19 cellular contexts compared by ENCODE assay signal in the genomic region with DNA sequence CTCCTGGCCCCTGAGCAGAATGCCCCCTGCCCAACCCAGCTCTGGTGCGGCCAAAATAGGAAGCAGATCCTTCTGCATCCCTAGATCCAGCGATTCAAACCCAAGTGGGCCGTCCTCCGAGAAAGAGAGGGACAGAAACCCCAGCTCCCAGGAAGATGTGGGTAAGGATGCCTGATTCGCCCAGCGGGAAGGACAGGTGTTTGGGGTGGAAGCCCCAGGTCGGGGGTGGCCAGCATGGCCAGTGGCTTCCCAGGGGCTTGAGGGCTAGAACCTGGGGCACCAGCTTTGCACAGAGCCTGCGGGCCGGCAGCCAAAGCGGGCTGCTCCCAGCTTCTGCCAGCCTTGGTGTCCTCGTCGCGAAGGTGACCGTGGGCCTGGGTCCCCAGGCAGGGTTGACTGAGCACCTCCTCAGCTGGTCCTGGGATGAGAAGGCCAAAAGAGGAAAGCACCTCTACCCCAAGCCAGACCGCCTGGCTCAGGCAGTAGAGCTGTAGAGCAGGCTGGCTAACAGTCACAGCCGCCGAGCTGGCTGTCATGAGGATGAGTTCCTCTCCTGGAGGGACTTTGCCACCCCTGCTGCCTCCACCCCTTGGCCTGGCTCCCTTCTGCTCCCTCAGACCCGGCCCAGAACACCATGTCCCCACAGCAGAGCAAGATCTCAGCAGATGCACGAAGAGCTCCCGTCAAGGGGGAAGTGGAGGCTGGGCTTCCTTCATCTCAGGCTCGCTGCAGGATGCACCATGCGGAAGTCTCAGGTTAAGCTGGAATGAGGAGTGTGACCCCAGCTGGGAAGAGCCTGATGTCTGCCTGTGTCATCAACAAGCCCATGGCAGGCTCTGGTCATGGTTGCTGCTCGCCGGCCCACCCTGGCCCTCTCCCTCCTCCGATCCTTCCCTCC. TPM values are rescaled to one million over a fixed set of nuclear protein-coding genes. Genes with fewer than 3 reads are reported as not detected.
"Had no signal": no experiment of that assay in that cellular context is flagged by ENCODE, and none has a peak within 500 bp of the region (broad histone marks: within the 10 kb centered on the region; RNA-seq: fewer than 3 reads in every experiment).

No MANE protein-coding gene starts in this region.

- ATAC-seq: activated T-cell treated with anti-CD3 and anti-CD28 coated beads, Interleukin-2, amount 50 U/mL, for 72 hours; stimulated activated memory B cell treated with anti-CD40 and anti-IgM and Interleukin-4, amounts not matched to agents 10 μg/mL and 1 μg/mL and 100 μg/mL, for 72 hours had no signal

- H3K27ac ChIP-seq: tibial artery had no signal

- H3K36me3 ChIP-seq: tibial artery had no signal

- FAIRE-seq: TTC549 had no signal

- DNase-seq: activated B cell treated with CpG ODN at 0.5 μM for 24 hours; activated CD4-positive, alpha-beta T cell treated with anti-CD3 and anti-CD28 coated beads, Interleukin-2, amount 10 ng/mL, durations not matched to agents 7 days and 5 days; activated CD8-positive, alpha-beta memory T cell treated with anti-CD3 and anti-CD28 coated beads, Interleukin-2, amount 50 U/mL, for 48 hours; activated gamma-delta T cell treated with Interleukin-2 at 50 U/mL for 16 hours; activated naive CD8-positive, alpha-beta T cell treated with anti-CD3 and anti-CD28 coated beads, Interleukin-2, amount 10 ng/mL, durations not matched to agents 7 days and 5 days; activated T-cell treated with anti-CD3 and anti-CD28 coated beads, Interleukin-2, amount 50 U/mL, for 72 hours; cerebellar nuclear complex; dermis blood vessel endothelial cell; erythroblast; kidney glomerular epithelial cell; mesendoderm; stimulated activated CD4-positive, alpha-beta T cell treated with anti-CD3 and anti-CD28 coated beads, Interleukin-2, amount 100 ng/mL, for 48 hours; SW 1271 had no signal

- H3K9me3 ChIP-seq: tibial artery had no signal

- H3K4me1 ChIP-seq: tibial artery had no signal

- H3K4me3 ChIP-seq: tibial artery had no signal

RNA-seq across cellular contexts. Expression of a gene that starts 59.9 kb away (rescaled TPM):
- total RNA-seq: activated B cell treated with CpG ODN at 0.5 μM for 24 hours; activated CD4-positive, alpha-beta T cell treated with anti-CD3 and anti-CD28 coated beads, Interleukin-2, amount 10 ng/mL, durations not matched to agents 7 days and 5 days; activated naive CD8-positive, alpha-beta T cell treated with anti-CD3 and anti-CD28 coated beads, Interleukin-2, amount 10 ng/mL, durations not matched to agents 7 days and 5 days; activated T-cell treated with anti-CD3 and anti-CD28 coated beads, Interleukin-2, amount 50 U/mL, for 72 hours; dermis blood vessel endothelial cell; pulmonary artery endothelial cell; SK-MEL-5; T-helper 2 cell treated with Interferon-gamma antibody and Interleukin-4, amounts not matched to agents 100 ng/mL and 5 ng/mL, for 36 hours had no signal
